In genomic region chr4:149595500-149595899, GRCh38 we compare ENCODE assay signal across 25 cellular contexts.
"Had no signal": no experiment of that assay in that cellular context is flagged by ENCODE, and none has a peak within 500 bp of the region (broad histone marks: within the 10 kb centered on the region; RNA-seq: fewer than 3 reads in every experiment).

No MANE protein-coding gene starts in this region.

- H3K4me2 ChIP-seq: hepatocyte had no signal

- H3K79me2 ChIP-seq: hepatocyte, parathyroid adenoma had no signal

- H3K27ac Mint-ChIP-seq: endodermal cell; naive thymus-derived CD4-positive, alpha-beta T cell; nephron progenitor cell had no signal

- H3K36me3 Mint-ChIP-seq: naive thymus-derived CD4-positive, alpha-beta T cell had no signal

- H3K9ac ChIP-seq: parathyroid adenoma had no signal

- H3K36me3 ChIP-seq: colonic mucosa, prostate gland, right lobe of liver, stomach, thoracic aorta, transverse colon had no signal

- DNase-seq: colonic mucosa; dermis blood vessel endothelial cell; endodermal cell; erythroblast; foreskin melanocyte; head of caudate nucleus; kidney; left colon; left ventricle myocardium superior; mesenchymal stem cell; naive thymus-derived CD4-positive, alpha-beta T cell; nephron progenitor cell; right lobe of liver; stimulated activated CD4-positive, alpha-beta T cell treated with anti-CD3 and anti-CD28 coated beads, Interleukin-2, amount 100 ng/mL, for 24 hours; stimulated activated CD4-positive, alpha-beta T cell treated with anti-CD3 and anti-CD28 coated beads, Interleukin-4, amount 100 ng/mL, for 4 hours; stimulated activated naive CD4-positive, alpha-beta T cell; stomach; substantia nigra; transverse colon had no signal

- H3K27ac ChIP-seq: colonic mucosa, hepatocyte, parathyroid adenoma, prostate gland, right lobe of liver, skin epidermis, stomach, thoracic aorta, transverse colon had no signal

- H3K4me3 ChIP-seq: colonic mucosa, hepatocyte, lung, prostate gland, right lobe of liver, skin epidermis, stomach, thoracic aorta, transverse colon had no signal

- H3K4me3 Mint-ChIP-seq: endodermal cell; naive thymus-derived CD4-positive, alpha-beta T cell; nephron progenitor cell had no signal

- H3K4me1 Mint-ChIP-seq: endodermal cell; naive thymus-derived CD4-positive, alpha-beta T cell; nephron progenitor cell had no signal

- H3K9me3 ChIP-seq: colonic mucosa, prostate gland, right lobe of liver, thoracic aorta, transverse colon had no signal

- H3K4me1 ChIP-seq: colonic mucosa, parathyroid adenoma, prostate gland, right lobe of liver, stomach, transverse colon had no signal

- H3K9me3 Mint-ChIP-seq: endodermal cell had no signal

- H3K27me3 Mint-ChIP-seq: naive thymus-derived CD4-positive, alpha-beta T cell had no signal

- ATAC-seq: left colon; left ventricle myocardium superior; naive thymus-derived CD4-positive, alpha-beta T cell; right lobe of liver had no signal

- H3K27me3 ChIP-seq: colonic mucosa, hepatocyte, right lobe of liver, stomach, transverse colon had no signal
